Comparison of ENCODE assay signal across 1 cellular context in genomic region chr2:99088017-99088416, GRCh38.
TF ChIP-seq lines count a peak whose summit lies in the region.

No MANE protein-coding gene starts in this region.

TF ChIP-seq in GM12878, 131 proteins besides CTCF, POLR2A, EP300 and RAD21 (continued from another document):
- TF ChIP-seq BHLHE40 (IDR thresholded peaks at IDR 0.05; ENCODE audit: borderline replicate concordance in 1 of 2, low read depth in 2 of 2, low read length in 1 of 2) (peak; percentile 60 to 76; a peak in 3 of 4 replicates), ATF7 (IDR thresholded peaks at IDR 0.05; ENCODE audit: low read depth) (0 out of 2 replicates have a peak, but pooled peaks have one; percentile 23)
TF ChIP-seq in GM12878: peak in this region for 9.
